Comparison of ENCODE assay signal across 1 cellular context in genomic region chr3:196055683-196056270, GRCh38.
TF ChIP-seq lines count a peak whose summit lies in the region.

No MANE protein-coding gene starts in this region.

TF ChIP-seq in K562, 482 proteins besides CTCF, POLR2A, EP300 and RAD21 (continued from another document and continues in another):
- peak; percentile 10; the same call in 1 of the 2 replicates for TF ChIP-seq FOXP1 (CRISPR knock-in tag; IDR thresholded peaks at IDR 0.05)
- peak in 1 of 2 experiments; percentile 100; a peak in 2 of 4 replicates for TF ChIP-seq ZNF318 (IDR thresholded peaks at IDR 0.05; ENCODE audit: borderline replicate concordance in 1 of 2, low read depth in 1 of 2)
- TF ChIP-seq SRSF7 (optimal IDR thresholded peaks at IDR 0.05; ENCODE audit: low read depth, low read length), result no peak
- TF ChIP-seq ZNF507 (tag; conservative IDR thresholded peaks at IDR 0.05), result no peak
- TF ChIP-seq ZNF717 (CRISPR knock-in tag; IDR thresholded peaks at IDR 0.05), result no peak
- TF ChIP-seq HOMEZ (CRISPR knock-in tag; IDR thresholded peaks at IDR 0.05), result no peak
- no peak for TF ChIP-seq CGGBP1 (CRISPR knock-in tag; IDR thresholded peaks at IDR 0.05)
- TF ChIP-seq BRF2 (IDR thresholded peaks at IDR 0.05; ENCODE audit: borderline replicate concordance, insufficient read depth, insufficient read length), result no peak
- TF ChIP-seq ZNF408 (CRISPR knock-in tag; IDR thresholded peaks at IDR 0.05; ENCODE audit: low read depth), result no peak
- no peak for TF ChIP-seq PATZ1 (CRISPR knock-in tag; IDR thresholded peaks at IDR 0.05; ENCODE audit: borderline replicate concordance)
- TF ChIP-seq SIN3A (IDR thresholded peaks at IDR 0.05; ENCODE audit: borderline replicate concordance in 2 of 2, control insufficient read depth in 1 of 2, low read depth in 2 of 2, low read length in 2 of 2), result no peak
- TF ChIP-seq GTF2E2 (tag; IDR thresholded peaks at IDR 0.05), result no peak
- no peak for TF ChIP-seq RFX7 (CRISPR knock-in tag; IDR thresholded peaks at IDR 0.05)
- TF ChIP-seq MYNN (IDR thresholded peaks at IDR 0.05), result 0 out of 2 replicates have a peak, but pooled peaks have one; percentile 27
- no peak for TF ChIP-seq MYNN (CRISPR knock-in tag; IDR thresholded peaks at IDR 0.05)
- TF ChIP-seq SUPT5H (IDR thresholded peaks at IDR 0.05), result peak; percentile 12
- TF ChIP-seq ZC3H11A (IDR thresholded peaks at IDR 0.05; ENCODE audit: low read depth, low read length), result no peak
- TF ChIP-seq KAT2B (IDR thresholded peaks at IDR 0.05; ENCODE audit: low read depth, low read length), result no peak
- TF ChIP-seq ZBTB1 (CRISPR knock-in tag; IDR thresholded peaks at IDR 0.05; ENCODE audit: borderline replicate concordance, low read depth), result no peak
- TF ChIP-seq HMGN3 (IDR thresholded peaks at IDR 0.05; ENCODE audit: borderline replicate concordance, extremely low read depth, insufficient read length, low read depth, low read length), result no peak
- TF ChIP-seq ZBTB17 (CRISPR knock-in tag; IDR thresholded peaks at IDR 0.05), result no peak
- TF ChIP-seq HDAC6 (IDR thresholded peaks at IDR 0.05; ENCODE audit: low read depth, low read length), result no peak
- TF ChIP-seq NCOA2 (IDR thresholded peaks at IDR 0.05; ENCODE audit: partially characterized antibody in 2 of 2), result no peak
- TF ChIP-seq MTF1 (CRISPR knock-in tag; IDR thresholded peaks at IDR 0.05; ENCODE audit: borderline replicate concordance), result no peak
- TF ChIP-seq KLF1 (tag; IDR thresholded peaks at IDR 0.05), result no peak
- TF ChIP-seq MBD1 (CRISPR knock-in tag; IDR thresholded peaks at IDR 0.05), result no peak
- TF ChIP-seq ZBTB40 (IDR thresholded peaks at IDR 0.05), result no peak
- TF ChIP-seq ZBTB40 (CRISPR knock-in tag; IDR thresholded peaks at IDR 0.05), result no peak
- no peak for TF ChIP-seq EZH2 (IDR thresholded peaks at IDR 0.05; ENCODE audit: borderline replicate concordance, low read depth, low read length)
- TF ChIP-seq HIVEP1 (CRISPR knock-in tag; IDR thresholded peaks at IDR 0.05), result no peak
- TF ChIP-seq FOXM1 (IDR thresholded peaks at IDR 0.05; ENCODE audit: low read depth), result no peak
- TF ChIP-seq FOXM1 (CRISPR knock-in tag; IDR thresholded peaks at IDR 0.05; ENCODE audit: low read depth), result no peak
- TF ChIP-seq NR1H2 (CRISPR knock-in tag; IDR thresholded peaks at IDR 0.05), result no peak
- no peak for TF ChIP-seq ETV5 (CRISPR knock-in tag; IDR thresholded peaks at IDR 0.05; ENCODE audit: low read depth)
- no peak for TF ChIP-seq TAL1 (IDR thresholded peaks at IDR 0.05)
- no peak for TF ChIP-seq DACH1 (IDR thresholded peaks at IDR 0.05; ENCODE audit: partially characterized antibody)
- no peak for TF ChIP-seq CCAR2 (IDR thresholded peaks at IDR 0.05; ENCODE audit: low read depth, low read length)
- TF ChIP-seq TFAM (CRISPR knock-in tag; conservative IDR thresholded peaks at IDR 0.05), result no peak
